Comparison of ENCODE assay signal across 12 cellular contexts in genomic region chr19:2011169-2011568, GRCh38.
"Had no signal": no experiment of that assay in that cellular context is flagged by ENCODE, and none has a peak within 500 bp of the region (broad histone marks: within the 10 kb centered on the region; RNA-seq: fewer than 3 reads in every experiment).

No MANE protein-coding gene starts in this region.

- H3K9me3 Mint-ChIP-seq: activated CD4-positive, alpha-beta memory T cell treated with anti-CD3 and anti-CD28 coated beads for 36 hours; activated naive CD8-positive, alpha-beta T cell treated with anti-CD3 and anti-CD28 coated beads, Interleukin-2, amount 50 U/mL, for 24 hours; activated T-cell treated with anti-CD3 and anti-CD28 coated beads, Interleukin-2, amount 50 U/mL, for 4 hours had no signal

- H3K4me3 Mint-ChIP-seq: activated CD4-positive, alpha-beta memory T cell treated with anti-CD3 and anti-CD28 coated beads for 36 hours; activated CD4-positive, alpha-beta T cell treated with anti-CD3 and anti-CD28 coated beads for 36 hours; activated CD8-positive, alpha-beta memory T cell treated with anti-CD3 and anti-CD28 coated beads, Interleukin-2, amount 10 ng/mL, durations not matched to agents 7 days and 5 days; activated naive CD8-positive, alpha-beta T cell treated with anti-CD3 and anti-CD28 coated beads, Interleukin-2, amount 50 U/mL, for 24 hours; activated T-cell treated with anti-CD3 and anti-CD28 coated beads, Interleukin-2, amount 50 U/mL, for 4 hours had no signal

- DNase-seq: activated CD4-positive, alpha-beta memory T cell treated with anti-CD3 and anti-CD28 coated beads for 36 hours; activated CD4-positive, alpha-beta T cell treated with anti-CD3 and anti-CD28 coated beads for 36 hours; activated CD8-positive, alpha-beta memory T cell treated with anti-CD3 and anti-CD28 coated beads, Interleukin-2, amount 10 ng/mL, durations not matched to agents 7 days and 5 days; activated gamma-delta T cell treated with Interleukin-2 at 50 U/mL for 16 hours; activated naive CD8-positive, alpha-beta T cell treated with anti-CD3 and anti-CD28 coated beads, Interleukin-2, amount 50 U/mL, for 24 hours; activated T-cell treated with anti-CD3 and anti-CD28 coated beads, Interleukin-2, amount 50 U/mL, for 4 hours; heart right ventricle; occipital lobe; psoas muscle had no signal

- H3K27ac Mint-ChIP-seq: activated CD4-positive, alpha-beta memory T cell treated with anti-CD3 and anti-CD28 coated beads for 36 hours; activated CD4-positive, alpha-beta T cell treated with anti-CD3 and anti-CD28 coated beads for 36 hours; activated CD8-positive, alpha-beta memory T cell treated with anti-CD3 and anti-CD28 coated beads, Interleukin-2, amount 10 ng/mL, durations not matched to agents 7 days and 5 days; activated naive CD8-positive, alpha-beta T cell treated with anti-CD3 and anti-CD28 coated beads, Interleukin-2, amount 50 U/mL, for 24 hours had no signal

- H3K27me3 Mint-ChIP-seq: activated CD4-positive, alpha-beta memory T cell treated with anti-CD3 and anti-CD28 coated beads for 36 hours; activated CD4-positive, alpha-beta T cell treated with anti-CD3 and anti-CD28 coated beads for 36 hours; activated CD8-positive, alpha-beta memory T cell treated with anti-CD3 and anti-CD28 coated beads, Interleukin-2, amount 10 ng/mL, durations not matched to agents 7 days and 5 days; activated naive CD8-positive, alpha-beta T cell treated with anti-CD3 and anti-CD28 coated beads, Interleukin-2, amount 50 U/mL, for 24 hours had no signal

- ATAC-seq: activated CD4-positive, alpha-beta T cell treated with anti-CD3 and anti-CD28 coated beads for 36 hours; activated CD8-positive, alpha-beta memory T cell treated with anti-CD3 and anti-CD28 coated beads, Interleukin-2, amount 10 ng/mL, durations not matched to agents 7 days and 5 days; activated naive CD8-positive, alpha-beta T cell treated with anti-CD3 and anti-CD28 coated beads, Interleukin-2, amount 50 U/mL, for 24 hours; activated T-cell treated with anti-CD3 and anti-CD28 coated beads, Interleukin-2, amount 50 U/mL, for 4 hours; gastroesophageal sphincter; heart right ventricle; left lobe of liver; psoas muscle; sciatic nerve had no signal
